8 cellular contexts compared by ENCODE assay signal in genomic region chr12:92145731-92146496, GRCh38. TPM values are rescaled to one million over a fixed set of nuclear protein-coding genes. Genes with fewer than 3 reads are reported as not detected.
DNase-seq lines count a peak whose midpoint lies in the region; ATAC-seq, FAIRE-seq and TF ChIP-seq lines count a peak whose summit lies in the region.

A gene with protein sequence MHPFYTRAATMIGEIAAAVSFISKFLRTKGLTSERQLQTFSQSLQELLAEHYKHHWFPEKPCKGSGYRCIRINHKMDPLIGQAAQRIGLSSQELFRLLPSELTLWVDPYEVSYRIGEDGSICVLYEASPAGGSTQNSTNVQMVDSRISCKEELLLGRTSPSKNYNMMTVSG (minus strand): TSS chr12:92145846. CDS start chr12:92145535, 311 bp downstream.

- no peak for TF ChIP-seq CTCF in OCI-LY3 (IDR thresholded peaks at IDR 0.05; ENCODE audit: low read depth, low read length)

- H3K79me2 ChIP-seq in OCI-LY3 (ENCODE audit: low read length) = peaks cover 67% of the 10 kb centered on the region

- peaks cover 51% of the 10 kb centered on the region for H3K36me3 ChIP-seq in OCI-LY3 (replicated peaks; ENCODE audit: low read depth, low read length)
- H3K36me3 ChIP-seq in mesodermal cell (ENCODE audit: control insufficient read depth, insufficient read depth, low read length) = peaks cover 27% of the 10 kb centered on the region

- H2AFZ ChIP-seq in OCI-LY3 (ENCODE audit: low read depth, low read length) = no peak within 1 kb of the TSS

- 0 to 1% methylated on average over 39 to 57 of the region's 61 CpGs for WGBS in mesodermal cell (ENCODE audit: insufficient coverage in 2 of 2), 2 experiments

- peak within 1 kb of the TSS; percentile 86 for H3K27ac ChIP-seq in OCI-LY3 (ENCODE audit: low read length)
- peak within 1 kb of the TSS; percentile 91 for H3K27ac ChIP-seq in mesodermal cell (ENCODE audit: low read depth, low read length, severe bottlenecking)

- peak; percentile 93 for DNase-seq in D341Med (ENCODE audit: low spot score)
- peak; percentile 93 for DNase-seq in HuH-7 (ENCODE audit: low spot score)
- peak; percentile 96 for DNase-seq in activated CD8-positive, alpha-beta memory T cell treated with anti-CD3 and anti-CD28 coated beads, Interleukin-2, amount 50 U/mL, for 48 hours
- DNase-seq in stimulated activated CD8-positive, alpha-beta memory T cell treated with anti-CD3 and anti-CD28 coated beads, Interleukin-15, amount 100 ng/mL, for 4 hours (ENCODE audit: low read depth in 2 of 2) = peak; percentile 96 to 99

- no peaks in the 10 kb centered on the region for H3K27me3 ChIP-seq in OCI-LY3 (ENCODE audit: low read depth, low read length)

- peak within 1 kb of the TSS; percentile 96 for H3K4me3 ChIP-seq in OCI-LY3 (ENCODE audit: low read length)
- peak within 1 kb of the TSS; percentile 96 for H3K4me3 ChIP-seq in mesodermal cell (ENCODE audit: extremely low read depth, insufficient read depth, low read length, poor library complexity, severe bottlenecking)

- H3K4me1 ChIP-seq in OCI-LY3 (ENCODE audit: low read length) = peaks cover 13% of the 10 kb centered on the region
- H3K4me1 ChIP-seq in mesodermal cell (ENCODE audit: control insufficient read depth, insufficient read depth, low read length, poor library complexity, severe bottlenecking) = peaks cover 13% of the 10 kb centered on the region

- peak within 1 kb of the TSS; percentile 96 for H3K9ac ChIP-seq in OCI-LY3 (ENCODE audit: low read length)

- ATAC-seq in GM21515 (IDR thresholded peaks at IDR 0.05; ENCODE audit: unreplicated experiment) = peak; percentile 70

- H4K20me1 ChIP-seq in OCI-LY3 (ENCODE audit: insufficient read depth, low read length) = peaks cover 44% of the 10 kb centered on the region

- no peaks in the 10 kb centered on the region for H3K9me3 ChIP-seq in OCI-LY3 (ENCODE audit: insufficient read depth, low read length)
- H3K9me3 ChIP-seq in mesodermal cell (ENCODE audit: control insufficient read depth, low read length) = no peaks in the 10 kb centered on the region

- peak; percentile 98 for FAIRE-seq in endometrium (lab: Jason Lieb, UNC)

- peak within 1 kb of the TSS; percentile 93 for H3K4me2 ChIP-seq in OCI-LY3 (ENCODE audit: low read length)

RNA-seq across cellular contexts. Expression of the gene that starts here (rescaled TPM):
- 57.9 TPM for polyA plus RNA-seq in mesodermal cell (2013, experiment 1 of 2)
- 48.3 TPM for polyA plus RNA-seq in mesodermal cell (2013, experiment 2 of 2)

Comparison
In these comparisons a context has a peak if more than half of its experiments do, and no peak if none do; other contexts are left out.
1. Peak in every context shown above with its lines: DNase-seq, ATAC-seq, H3K4me3 ChIP-seq and H3K27ac ChIP-seq.